ENCODE assay signal across 24 cellular contexts in genomic region chr16:58820359-58820758, GRCh38.
DNase-seq lines count a peak whose midpoint lies in the region; ATAC-seq, FAIRE-seq and TF ChIP-seq lines count a peak whose summit lies in the region.
"Had no signal": no experiment of that assay in that cellular context is flagged by ENCODE, and none has a peak within 500 bp of the region (broad histone marks: within the 10 kb centered on the region; RNA-seq: fewer than 3 reads in every experiment).

No MANE protein-coding gene starts in this region.

- FAIRE-seq in A549 (lab: Jason Lieb, UNC) (no peak), endometrium (lab: Jason Lieb, UNC) (peak; percentile 94)
- FAIRE-seq: A204.1, GM12891, GM18507 had no signal

- no peak for DNase-seq in A549 (ENCODE audit: low read depth in 1 of 2, low spot score in 1 of 2)
- no peak for DNase-seq in sciatic nerve (ENCODE audit: low spot score)
- no peak for DNase-seq in uterus
- DNase-seq in SK-N-SH = no peak
- no peak for DNase-seq in HuH-7.5 (ENCODE audit: low spot score)
- DNase-seq: ACHN; AML-193; BE2C; C1 segment of cervical spinal cord; Calu3; CD4-positive, alpha-beta memory T cell; COR-L47; DMS53; DMS79 treated with DMSO at 0.1 percent for 48 hours; GF-D8; GM23248; H7; HCEC 1CT had no signal

- H3F3A ChIP-seq in SK-N-SH (replicated peaks; ENCODE audit: insufficient read depth) = no peaks in the 10 kb centered on the region

- 0 out of 3 replicates have a peak, but pooled peaks cover 3% of the 10 kb centered on the region for H3K9me3 ChIP-seq in A549
- no peaks in the 10 kb centered on the region for H3K9me3 ChIP-seq in uterus
- no peaks in the 10 kb centered on the region for H3K9me3 ChIP-seq in SK-N-SH
- H3K9me3 ChIP-seq: BE2C had no signal

- CTCF ChIA-PET in A549 (lab: Yijun Ruan, JAX) (interaction anchor here (1.0 kb wide), 1 partner anchor 24 kb away, joined by 4 read pairs; no protein-coding TSS in a partner anchor), SK-N-SH (lab: Yijun Ruan, JAX) (no interaction called here)

- TF ChIP-seq POLR2A in A549 (IDR thresholded peaks at IDR 0.05; ENCODE audit: low read length) (no peak), uterus (IDR thresholded peaks at IDR 0.05) (no peak)

- H3K27ac ChIP-seq in A549 (no peak overlapping the region), uterus (peak overlapping the region; percentile 15 to 43), SK-N-SH (ENCODE audit: low read depth in 2 of 2, low read length in 1 of 2) (no peak overlapping the region)
- H3K27ac ChIP-seq: 22Rv1, GM23248 had no signal

- TF ChIP-seq EP300 in A549 (IDR thresholded peaks at IDR 0.05) = no peak
- TF ChIP-seq EP300 in SK-N-SH (IDR thresholded peaks at IDR 0.05; ENCODE audit: borderline replicate concordance in 1 of 2, low read depth in 1 of 2, low read length in 1 of 2) = no peak

- no peaks in the 10 kb centered on the region for H3K27me3 ChIP-seq in uterus
- H3K27me3 ChIP-seq in SK-N-SH (ENCODE audit: insufficient read depth) = no peaks in the 10 kb centered on the region
- H3K27me3 ChIP-seq: BE2C had no signal

- no peak for TF ChIP-seq CTCF in A549 (IDR thresholded peaks at IDR 0.05)
- no peak for TF ChIP-seq CTCF in uterus (IDR thresholded peaks at IDR 0.05)
- TF ChIP-seq CTCF in SK-N-SH (IDR thresholded peaks at IDR 0.05) = no peak

- no peak overlapping the region for H2AFZ ChIP-seq in SK-N-SH (ENCODE audit: low read depth)
- H2AFZ ChIP-seq: GM23248 had no signal

- H3K4me3 ChIP-seq in A549 (no peak overlapping the region), uterus (no peak overlapping the region), SK-N-SH (ENCODE audit: low read depth in 2 of 2, low read length in 1 of 2) (no peak overlapping the region)
- H3K4me3 ChIP-seq: GM23248 had no signal

- H3K4me1 ChIP-seq in A549 = peaks cover 10% of the 10 kb centered on the region
- H3K4me1 ChIP-seq in uterus = no peaks in the 10 kb centered on the region
- no peaks in the 10 kb centered on the region for H3K4me1 ChIP-seq in SK-N-SH (ENCODE audit: control insufficient read depth in 1 of 2, insufficient read depth in 2 of 2, low read depth in 1 of 2, low read length in 1 of 2)
- H3K4me1 ChIP-seq: BE2C had no signal

- intact Hi-C loops in sciatic nerve (cut with DNase I) = no loop called here
- intact Hi-C loops in uterus (cut with DNase I; ENCODE audit: low total_unique reads) = no loop called here

- no peak overlapping the region for H3K4me2 ChIP-seq in A549
- no peak overlapping the region for H3K4me2 ChIP-seq in SK-N-SH

- no peak for TF ChIP-seq RAD21 in A549 (conservative IDR thresholded peaks at IDR 0.05 in 1 of 2, IDR thresholded peaks at IDR 0.05 in 1 of 2)
- no peak for TF ChIP-seq RAD21 in SK-N-SH (IDR thresholded peaks at IDR 0.05; ENCODE audit: low read length)

- no peak overlapping the region for H3K9ac ChIP-seq in SK-N-SH
- H3K9ac ChIP-seq: GM23248 had no signal

- H3K36me3 ChIP-seq in uterus (no peaks in the 10 kb centered on the region), SK-N-SH (replicated peaks in 1 of 2; ENCODE audit: control insufficient read depth in 1 of 2, insufficient read depth in 2 of 2, low read length in 1 of 2) (no peaks in the 10 kb centered on the region)
- H3K36me3 ChIP-seq: BE2C had no signal

- no peaks in the 10 kb centered on the region for H4K20me1 ChIP-seq in SK-N-SH (ENCODE audit: insufficient read depth)

- POLR2A ChIA-PET in A549 (lab: Yijun Ruan, JAX) = no interaction called here
- POLR2A ChIA-PET in SK-N-SH (lab: Yijun Ruan, JAX) = no interaction called here

- no peaks in the 10 kb centered on the region for H3K79me2 ChIP-seq in SK-N-SH (ENCODE audit: insufficient read depth)

- no peaks in the 10 kb centered on the region for H3K9me2 ChIP-seq in SK-N-SH

- no peak for ATAC-seq in A549
- ATAC-seq in sciatic nerve = peak; percentile 87
- ATAC-seq in GM21825 (IDR thresholded peaks at IDR 0.05; ENCODE audit: unreplicated experiment) = no peak

TF ChIP-seq in A549, 52 proteins besides CTCF, POLR2A, EP300 and RAD21:
- TF ChIP-seq MAFK (IDR thresholded peaks at IDR 0.05; ENCODE audit: partially characterized antibody) (peak; percentile 18), MAZ (IDR thresholded peaks at IDR 0.05; ENCODE audit: borderline replicate concordance, low read depth, low read length) (no peak)

TF ChIP-seq in SK-N-SH, 30 proteins besides CTCF, POLR2A, EP300 and RAD21:
- TF ChIP-seq, protein P1, sequence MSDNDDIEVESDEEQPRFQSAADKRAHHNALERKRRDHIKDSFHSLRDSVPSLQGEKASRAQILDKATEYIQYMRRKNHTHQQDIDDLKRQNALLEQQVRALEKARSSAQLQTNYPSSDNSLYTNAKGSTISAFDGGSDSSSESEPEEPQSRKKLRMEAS (IDR thresholded peaks at IDR 0.05; ENCODE audit: low read depth) = no peak

Comparison
In these comparisons a context has a peak if more than half of its experiments do, and no peak if none do; other contexts are left out.
1. H3K27ac ChIP-seq: peak in uterus (2 of 2); none in A549 (0 of 2) and SK-N-SH (0 of 2).